ENCODE assay signal across 15 cellular contexts in genomic region chrX:17104433-17104832, GRCh38.
DNase-seq lines count a peak whose midpoint lies in the region; ATAC-seq, FAIRE-seq and TF ChIP-seq lines count a peak whose summit lies in the region.
"Had no signal": no experiment of that assay in that cellular context is flagged by ENCODE, and none has a peak within 500 bp of the region (broad histone marks: within the 10 kb centered on the region; RNA-seq: fewer than 3 reads in every experiment).

No MANE protein-coding gene starts in this region.

- no peak for TF ChIP-seq EP300 in GM12878 (IDR thresholded peaks at IDR 0.05; ENCODE audit: borderline replicate concordance in 1 of 2, control insufficient read depth in 1 of 2, low read depth in 2 of 2, low read length in 2 of 2)

- no peaks in the 10 kb centered on the region for H3K4me1 ChIP-seq in GM12878 (ENCODE audit: control insufficient read depth, insufficient read depth, low read length)
- H3K4me1 ChIP-seq: BLaER1 treated with 17β-estradiol and CSF1 and Interleukin-3, amounts not matched to agents 10 nM and 100 nM had no signal

- BruUV-seq in GM12878 (replicated peaks; lab: Mats Ljungman, UMichigan): no TSS peak

- H3K27ac ChIP-seq in GM12878 (ENCODE audit: control insufficient read depth, insufficient read depth) (no peak overlapping the region), coronary artery (no peak overlapping the region)
- H3K27ac ChIP-seq: BLaER1 treated with 17β-estradiol and CSF1 and Interleukin-3, amounts not matched to agents 10 nM and 100 nM; HL-60 had no signal

- intact Hi-C loops in GM12878 (cut with micrococcal nuclease; ENCODE audit: unreplicated experiment): no loop called here

- H3K36me3 ChIP-seq in GM12878 (ENCODE audit: control insufficient read depth in 2 of 2, insufficient read depth in 2 of 2, low read length in 1 of 2): no peaks in the 10 kb centered on the region
- H3K36me3 ChIP-seq: BLaER1 treated with 17β-estradiol and CSF1 and Interleukin-3, amounts not matched to agents 10 nM and 100 nM had no signal

- no peak for FAIRE-seq in GM12878 (lab: Jason Lieb, UNC)

- no peaks in the 10 kb centered on the region; a peak in 1 of 4 replicates for H3K27me3 ChIP-seq in GM12878 (replicated peaks in 1 of 2; ENCODE audit: control insufficient read depth in 2 of 2, insufficient read depth in 2 of 2, low read length in 1 of 2)

- ATAC-seq in GM18861 (IDR thresholded peaks at IDR 0.05; ENCODE audit: unreplicated experiment): peak; percentile 82
- peak; percentile 60 for ATAC-seq in GM19463 (IDR thresholded peaks at IDR 0.05; ENCODE audit: unreplicated experiment)
- peak; percentile 62 for ATAC-seq in HG03432 (IDR thresholded peaks at IDR 0.05; ENCODE audit: unreplicated experiment)
- peak; percentile 69 for ATAC-seq in GM12878
- ATAC-seq in HG02571 (IDR thresholded peaks at IDR 0.05; ENCODE audit: unreplicated experiment): no peak

- no peak overlapping the region for H2AFZ ChIP-seq in GM12878 (ENCODE audit: control insufficient read depth, low read depth, low read length)

- CTCF ChIA-PET in GM12878 (lab: Yijun Ruan, JAX): interaction anchor here (1.2 to 2.2 kb wide), 4 partner anchors 9 to 278 kb away, joined by 3 to 10 read pairs (median 3); no protein-coding TSS in a partner anchor

- H3K79me2 ChIP-seq in GM12878 (ENCODE audit: control insufficient read depth, insufficient read depth, low read length): no peaks in the 10 kb centered on the region

- SMC1A ChIA-PET in GM12878 (lab: Charles Lee; ENCODE audit: uncharacterized antibody, unreplicated experiment): interaction anchor here (0.9 kb wide), 1 partner anchor 85 kb away, joined by 3 read pairs; no protein-coding TSS in a partner anchor

- POLR2A ChIA-PET in GM12878 (lab: Charles Lee): no interaction called here

- H3K4me3 ChIP-seq in GM12878 (no peak overlapping the region), coronary artery (no peak overlapping the region)
- H3K4me3 ChIP-seq: BLaER1 treated with 17β-estradiol and CSF1 and Interleukin-3, amounts not matched to agents 10 nM and 100 nM had no signal

- no peaks in the 10 kb centered on the region for H4K20me1 ChIP-seq in GM12878 (ENCODE audit: control insufficient read depth, insufficient read depth)

- in situ Hi-C loops in GM12878 (cut with MboI): no loop called here

- 1% methylated on average over 4 of the region's 4 CpGs for WGBS in GM12878 (ENCODE audit: insufficient coverage, insufficient replicate concordance, low lambda C conversion rate, missing lambda C conversion rate)

- TF ChIP-seq POLR2A in GM12878 (IDR thresholded peaks at IDR 0.05; ENCODE audit: low read depth, low read length): no peak

- H3K9me3 ChIP-seq in GM12878 (replicated peaks; ENCODE audit: control insufficient read depth, insufficient read depth, low read length): no peaks in the 10 kb centered on the region

- no peak overlapping the region for H3K9ac ChIP-seq in GM12878 (ENCODE audit: control insufficient read depth, insufficient read depth, low read length)
- H3K9ac ChIP-seq: BLaER1 treated with 17β-estradiol and CSF1 and Interleukin-3, amounts not matched to agents 10 nM and 100 nM had no signal

- TF ChIP-seq CTCF in GM12878 (IDR thresholded peaks at IDR 0.05 in 2 of 3, conservative IDR thresholded peaks at IDR 0.05 in 1 of 3; ENCODE audit: control insufficient read depth in 2 of 3, extremely low read depth in 1 of 3, insufficient read depth in 1 of 3, low read depth in 3 of 3, low read length in 3 of 3) (no peak), coronary artery (IDR thresholded peaks at IDR 0.05) (no peak)

- no peak overlapping the region for H3K4me2 ChIP-seq in GM12878 (ENCODE audit: control insufficient read depth, insufficient read depth)
- H3K4me2 ChIP-seq: BLaER1 treated with 17β-estradiol and CSF1 and Interleukin-3, amounts not matched to agents 10 nM and 100 nM had no signal

- no peak for TF ChIP-seq RAD21 in GM12878 (IDR thresholded peaks at IDR 0.05; ENCODE audit: insufficient read depth, low read depth, low read length)

- DNase-seq in GM12878 (ENCODE audit: low read depth, low spot score) (no peak), A172 (ENCODE audit: low spot score) (no peak), coronary artery (ENCODE audit: low spot score) (no peak)
- DNase-seq: 8988T; ACHN; CD4-positive, CD25-positive, alpha-beta regulatory T cell; DMS53; HCEC 1CT; HFFc6 had no signal

- RAD21 ChIA-PET in GM12878 (lab: Charles Lee; ENCODE audit: unreplicated experiment): no interaction called here

TF ChIP-seq in GM12878, 131 proteins besides CTCF, POLR2A, EP300 and RAD21:
- no peak for TF ChIP-seq POU2F2 (IDR thresholded peaks at IDR 0.05; ENCODE audit: borderline replicate concordance, low read depth, low read length)
- TF ChIP-seq STAT1 (conservative IDR thresholded peaks at IDR 0.05): no peak
- no peak for TF ChIP-seq NBN (IDR thresholded peaks at IDR 0.05)
- TF ChIP-seq IRF4 (IDR thresholded peaks at IDR 0.05; ENCODE audit: low read depth, low read length): no peak
- TF ChIP-seq E4F1 (IDR thresholded peaks at IDR 0.05; ENCODE audit: borderline replicate concordance, partially characterized antibody): no peak
- TF ChIP-seq PAX5 (IDR thresholded peaks at IDR 0.05; ENCODE audit: borderline replicate concordance, low read depth, low read length): no peak
- TF ChIP-seq TAF1 (IDR thresholded peaks at IDR 0.05; ENCODE audit: borderline replicate concordance, low read depth, low read length): no peak
- no peak for TF ChIP-seq RELB (IDR thresholded peaks at IDR 0.05; ENCODE audit: low read depth)
- no peak for TF ChIP-seq BMI1 (IDR thresholded peaks at IDR 0.05; ENCODE audit: borderline replicate concordance)
